ENCODE assay signal across 27 cellular contexts in genomic region chr13:32136061-32136460, GRCh38.
"Had no signal": no experiment of that assay in that cellular context is flagged by ENCODE, and none has a peak within 500 bp of the region (broad histone marks: within the 10 kb centered on the region; RNA-seq: fewer than 3 reads in every experiment).

No MANE protein-coding gene starts in this region.

- H3K27ac ChIP-seq: hepatocyte, pancreas, prostate gland had no signal

- DNase-seq: activated CD4-positive, alpha-beta memory T cell treated with anti-CD3 and anti-CD28 coated beads, Interleukin-2, amount 10 ng/mL, durations not matched to agents 7 days and 5 days; activated CD4-positive, alpha-beta T cell treated with anti-CD3 and anti-CD28 coated beads for 1 hour; activated CD4-positive, alpha-beta T cell treated with anti-CD3 and anti-CD28 coated beads, Interleukin-2, amount 10 ng/mL, durations not matched to agents 7 days and 5 days; activated CD8-positive, alpha-beta memory T cell treated with anti-CD3 and anti-CD28 coated beads, Interleukin-2, amount 50 U/mL, for 48 hours; activated gamma-delta T cell; activated naive CD4-positive, alpha-beta T cell treated with anti-CD3 and anti-CD28 coated beads, Interleukin-2, amount 10 ng/mL, durations not matched to agents 7 days and 5 days; activated naive CD8-positive, alpha-beta T cell treated with anti-CD3 and anti-CD28 coated beads, Interleukin-2, amount 10 ng/mL, durations not matched to agents 7 days and 5 days; activated T-cell treated with anti-CD3 and anti-CD28 coated beads, Interleukin-2, amount 50 U/mL, for 24 hours; dermis blood vessel endothelial cell; effector CD4-positive, alpha-beta T cell; glutamatergic neuron; islet precursor cell; left cardiac atrium; midbrain; naive thymus-derived CD4-positive, alpha-beta T cell; pancreas; retina; sigmoid colon; small intestine; stimulated activated CD4-positive, alpha-beta T cell treated with anti-CD3 and anti-CD28 coated beads, Interleukin-1b, Interleukin-23, amount 100 ng/mL, for 48 hours; stimulated activated naive B cell treated with anti-CD40 and anti-IgM and Interleukin-4, amounts not matched to agents 10 μg/mL and 1 μg/mL and 100 μg/mL, for 72 hours; stomach; T-helper 2 cell had no signal

- ATAC-seq: left cardiac atrium; naive thymus-derived CD4-positive, alpha-beta T cell; pancreas; stimulated activated naive B cell treated with anti-CD40 and anti-IgM and Interleukin-4, amounts not matched to agents 10 μg/mL and 1 μg/mL and 100 μg/mL, for 72 hours had no signal

- H3K4me3 ChIP-seq: esophagus muscularis mucosa, hepatocyte, pancreas, prostate gland, sigmoid colon, stomach, tibial nerve had no signal

- H3K27me3 ChIP-seq: esophagus muscularis mucosa, hepatocyte, pancreas, sigmoid colon, stomach, tibial nerve had no signal

- H3K9me3 ChIP-seq: esophagus muscularis mucosa, pancreas, prostate gland, sigmoid colon, stomach, tibial nerve had no signal

- H3K36me3 ChIP-seq: prostate gland, tibial nerve had no signal

- H3K4me1 ChIP-seq: pancreas, prostate gland had no signal
